17 cellular contexts compared by ENCODE assay signal in the genomic region with DNA sequence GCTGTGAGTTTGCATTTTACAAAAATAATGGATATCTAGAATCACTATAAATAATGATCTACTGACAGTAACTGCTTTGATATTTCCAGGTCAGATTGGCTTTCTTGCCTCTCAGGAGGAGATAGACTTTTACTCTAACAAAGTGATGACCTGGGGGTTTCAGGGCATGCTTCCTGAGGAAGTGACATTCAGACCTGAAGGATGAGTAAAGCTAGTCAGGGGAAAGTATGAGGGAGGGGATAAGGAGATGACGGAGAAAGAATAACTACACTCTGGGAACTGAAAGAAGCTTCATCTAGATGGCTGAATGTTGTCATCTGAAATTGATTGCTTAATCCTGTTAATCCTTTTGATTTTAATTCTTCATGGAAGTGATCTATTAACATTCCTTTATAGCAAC. TPM values are rescaled to one million over a fixed set of nuclear protein-coding genes. Genes with fewer than 3 reads are reported as not detected.
A peak's percentile ranks its signal among the peaks of the same experiment; 100 is the strongest.
DNase-seq lines count a peak whose midpoint lies in the region; ATAC-seq and TF ChIP-seq lines count a peak whose summit lies in the region.
"Had no signal": no experiment of that assay in that cellular context is flagged by ENCODE, and none has a peak within 500 bp of the region (broad histone marks: within the 10 kb centered on the region; RNA-seq: fewer than 3 reads in every experiment).

No MANE protein-coding gene starts in this region.

- no peaks in the 10 kb centered on the region for H3K27me3 ChIP-seq in CD8-positive, alpha-beta T cell (ENCODE audit: insufficient read depth, low read length)
- H3K27me3 ChIP-seq: spleen had no signal

- intact Hi-C loops in CD8-positive, alpha-beta T cell (cut with DNase I, micrococcal nuclease), result no loop called here

- POLR2A ChIA-PET in CD8-positive, alpha-beta T cell (lab: Charles Lee), result no interaction called here
- POLR2A ChIA-PET in HEK293 (lab: Yijun Ruan, JAX), result no interaction called here
- POLR2A ChIA-PET in naive thymus-derived CD8-positive, alpha-beta T cell (lab: Charles Lee), result no interaction called here

- no peak overlapping the region for H3K4me3 Mint-ChIP-seq in CD8-positive, alpha-beta T cell
- H3K4me3 Mint-ChIP-seq in activated naive CD8-positive, alpha-beta T cell, result no peak overlapping the region
- H3K4me3 Mint-ChIP-seq in naive thymus-derived CD8-positive, alpha-beta T cell, result no peak overlapping the region
- H3K4me3 Mint-ChIP-seq: activated naive CD8-positive, alpha-beta T cell treated with anti-CD3 and anti-CD28 coated beads, Interleukin-2, amount 10 ng/mL, durations not matched to agents 7 days and 5 days had no signal

- peaks cover 55% of the 10 kb centered on the region for H3K4me1 Mint-ChIP-seq in CD8-positive, alpha-beta T cell (ENCODE audit: low read depth)
- peaks cover 57% of the 10 kb centered on the region for H3K4me1 Mint-ChIP-seq in activated naive CD8-positive, alpha-beta T cell (ENCODE audit: low read depth)
- H3K4me1 Mint-ChIP-seq in naive thymus-derived CD8-positive, alpha-beta T cell, result peaks cover 21 to 52% (median 50%) of the 10 kb centered on the region in 4 donors

- CTCF ChIA-PET in CD8-positive, alpha-beta T cell (lab: Charles Lee), result no interaction called here
- CTCF ChIA-PET in HEK293 (lab: Yijun Ruan, JAX), result interaction anchor here (0.7 kb wide), 1 partner anchor 165 kb away, joined by 4 read pairs; no protein-coding TSS in a partner anchor

- TF ChIP-seq CTCF in CD8-positive, alpha-beta T cell (IDR thresholded peaks at IDR 0.05), result no peak
- TF ChIP-seq CTCF in HEK293 (tag by site-specific recombination; IDR thresholded peaks at IDR 0.05), result no peak

- H3K36me3 ChIP-seq in CD8-positive, alpha-beta T cell (ENCODE audit: insufficient read depth, low read length), result peaks cover 4% of the 10 kb centered on the region
- H3K36me3 ChIP-seq in HEK293 (ENCODE audit: control insufficient read depth in 2 of 2, insufficient read depth in 1 of 2, low read length in 2 of 2), result peaks cover 10 to 16% of the 10 kb centered on the region in 2 experiments; a peak in 2 of 3 replicates

- H3K36me3 Mint-ChIP-seq in CD8-positive, alpha-beta T cell, result peaks cover 48% of the 10 kb centered on the region
- peaks cover 17% of the 10 kb centered on the region for H3K36me3 Mint-ChIP-seq in activated naive CD8-positive, alpha-beta T cell
- H3K36me3 Mint-ChIP-seq in naive thymus-derived CD8-positive, alpha-beta T cell, result peaks cover 4 to 52% (median 18%) of the 10 kb centered on the region in 3 donors

- H3K27ac ChIP-seq in CD8-positive, alpha-beta T cell (ENCODE audit: low read depth, low read length), result no peak overlapping the region
- no peak overlapping the region for H3K27ac ChIP-seq in HEK293 (ENCODE audit: extremely low read depth, low read depth, low read length)
- H3K27ac ChIP-seq: spleen, thoracic aorta had no signal

- peak overlapping the region; percentile 64 for H3K27ac Mint-ChIP-seq in CD8-positive, alpha-beta T cell
- H3K27ac Mint-ChIP-seq in activated naive CD8-positive, alpha-beta T cell, result peak overlapping the region; percentile 67
- H3K27ac Mint-ChIP-seq in naive thymus-derived CD8-positive, alpha-beta T cell, result peak overlapping the region in 9 of 10 donors; percentile 3 to 75 (median 12)
- H3K27ac Mint-ChIP-seq: activated naive CD8-positive, alpha-beta T cell treated with anti-CD3 and anti-CD28 coated beads, Interleukin-2, amount 10 ng/mL, durations not matched to agents 7 days and 5 days had no signal

- no peaks in the 10 kb centered on the region for H3K27me3 Mint-ChIP-seq in CD8-positive, alpha-beta T cell (ENCODE audit: low read depth)
- H3K27me3 Mint-ChIP-seq in activated naive CD8-positive, alpha-beta T cell, result no peaks in the 10 kb centered on the region
- no peaks in the 10 kb centered on the region for H3K27me3 Mint-ChIP-seq in naive thymus-derived CD8-positive, alpha-beta T cell
- H3K27me3 Mint-ChIP-seq: activated naive CD8-positive, alpha-beta T cell treated with anti-CD3 and anti-CD28 coated beads, Interleukin-2, amount 10 ng/mL, durations not matched to agents 7 days and 5 days had no signal

- peaks cover 15% of the 10 kb centered on the region for H3K4me1 ChIP-seq in CD8-positive, alpha-beta T cell (ENCODE audit: insufficient read depth, low read length)
- no peaks in the 10 kb centered on the region for H3K4me1 ChIP-seq in HEK293 (ENCODE audit: control insufficient read depth, insufficient read depth, low read length)

- ATAC-seq in CD8-positive, alpha-beta T cell, result no peak
- ATAC-seq in naive thymus-derived CD8-positive, alpha-beta T cell, result no peak
- ATAC-seq in HG02642 (IDR thresholded peaks at IDR 0.05; ENCODE audit: poor library complexity, unreplicated experiment), result no peak

- no peaks in the 10 kb centered on the region for H3K9me3 Mint-ChIP-seq in CD8-positive, alpha-beta T cell
- no peaks in the 10 kb centered on the region for H3K9me3 Mint-ChIP-seq in activated naive CD8-positive, alpha-beta T cell (ENCODE audit: low read depth)
- no peaks in the 10 kb centered on the region for H3K9me3 Mint-ChIP-seq in naive thymus-derived CD8-positive, alpha-beta T cell
- H3K9me3 Mint-ChIP-seq: activated naive CD8-positive, alpha-beta T cell treated with anti-CD3 and anti-CD28 coated beads, Interleukin-2, amount 10 ng/mL, durations not matched to agents 7 days and 5 days had no signal

- no peak overlapping the region for H3K4me3 ChIP-seq in CD8-positive, alpha-beta T cell (ENCODE audit: low read depth, low read length)
- no peak overlapping the region for H3K4me3 ChIP-seq in HEK293 (ENCODE audit: low read depth, low read length)
- H3K4me3 ChIP-seq: spleen, thoracic aorta had no signal

- no peak for DNase-seq in CD8-positive, alpha-beta T cell
- no peak for DNase-seq in naive thymus-derived CD8-positive, alpha-beta T cell
- DNase-seq in superior temporal gyrus (ENCODE audit: extremely low spot score) (no peak), DMS79 treated with DMSO at 0.1 percent for 48 hours (lab: John Stamatoyannopoulos, UW) (no peak)
- DNase-seq: activated naive CD8-positive, alpha-beta T cell treated with anti-CD3 and anti-CD28 coated beads, Interleukin-2, amount 10 ng/mL, durations not matched to agents 7 days and 5 days; C1 segment of cervical spinal cord; central memory CD4-positive, alpha-beta T cell; head of caudate nucleus; NCI-H1092 treated with DMSO at 0.1 percent for 48 hours; NCI-H2171 treated with DMSO at 0.1 percent for 48 hours; Right ventricle myocardium superior; spleen; T1000 had no signal

- H3K9me3 ChIP-seq in CD8-positive, alpha-beta T cell (ENCODE audit: low read length), result no peaks in the 10 kb centered on the region
- no peaks in the 10 kb centered on the region for H3K9me3 ChIP-seq in HEK293 (ENCODE audit: control insufficient read depth, insufficient read depth, low read depth, low read length)
- H3K9me3 ChIP-seq: spleen, thoracic aorta had no signal

TF ChIP-seq in HEK293, 187 proteins besides CTCF, POLR2A, EP300 and RAD21:
- TF ChIP-seq ZBTB17 (tag by site-specific recombination; IDR thresholded peaks at IDR 0.05), result 0 out of 2 replicates have a peak, but pooled peaks have one; percentile 22
- TF ChIP-seq HOXA7 (CRISPR knock-in tag; IDR thresholded peaks at IDR 0.05; ENCODE audit: borderline replicate concordance), result no peak

RNA-seq across cellular contexts. Expression of a gene that starts 32.2 kb away (rescaled TPM):
- total RNA-seq in CD8-positive, alpha-beta T cell, result 10 to 100 TPM; 81.9 to 82.6 TPM
- 10 to 100 TPM; 69.5 to 75.0 TPM for total RNA-seq in naive thymus-derived CD8-positive, alpha-beta T cell
- 10 to 100 TPM; 40.8 to 55.7 (median 44.1) TPM for polyA plus RNA-seq in naive thymus-derived CD8-positive, alpha-beta T cell

RNA-seq across cellular contexts. Expression of a gene that starts 44.5 kb away (rescaled TPM):
- total RNA-seq in CD8-positive, alpha-beta T cell, result 10 to 100 TPM; 31.2 to 31.9 TPM
- 10 to 100 TPM; 27.0 to 27.1 TPM for total RNA-seq in naive thymus-derived CD8-positive, alpha-beta T cell
- polyA plus RNA-seq in naive thymus-derived CD8-positive, alpha-beta T cell, result 10 to 100 TPM in 2 of 3 donors, 1 to 10 TPM in 1; 9.9 to 13.7 (median 10.0) TPM

Comparison
In these comparisons a context has a peak if more than half of its experiments do, and no peak if none do; other contexts are left out.
1. H3K27ac Mint-ChIP-seq: peak in every context shown above with its lines; median percentile 67 in activated naive CD8-positive, alpha-beta T cell; 64 in CD8-positive, alpha-beta T cell; 12 in naive thymus-derived CD8-positive, alpha-beta T cell.